2 cellular contexts compared by ENCODE assay signal in genomic region chr1:93677729-93678128, GRCh38.
TF ChIP-seq lines count a peak whose summit lies in the region.

No MANE protein-coding gene starts in this region.

TF ChIP-seq in SK-N-SH, 30 proteins besides CTCF, POLR2A, EP300 and RAD21 (continued from another document):
- TF ChIP-seq, protein P1, sequence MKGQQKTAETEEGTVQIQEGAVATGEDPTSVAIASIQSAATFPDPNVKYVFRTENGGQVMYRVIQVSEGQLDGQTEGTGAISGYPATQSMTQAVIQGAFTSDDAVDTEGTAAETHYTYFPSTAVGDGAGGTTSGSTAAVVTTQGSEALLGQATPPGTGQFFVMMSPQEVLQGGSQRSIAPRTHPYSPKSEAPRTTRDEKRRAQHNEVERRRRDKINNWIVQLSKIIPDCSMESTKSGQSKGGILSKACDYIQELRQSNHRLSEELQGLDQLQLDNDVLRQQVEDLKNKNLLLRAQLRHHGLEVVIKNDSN (IDR thresholded peaks at IDR 0.05; ENCODE audit: borderline replicate concordance, low read depth): no peak

TF ChIP-seq in SK-N-SH treated with all-trans-retinoic acid at 6 μM for 48 hours, 23 proteins besides CTCF, POLR2A, EP300 and RAD21 (continued from another document):
- no peak for TF ChIP-seq PATZ1 (CRISPR knock-in tag; IDR thresholded peaks at IDR 0.05; ENCODE audit: borderline replicate concordance)
- TF ChIP-seq BACH2 (CRISPR knock-in tag; IDR thresholded peaks at IDR 0.05; ENCODE audit: borderline replicate concordance): no peak
- TF ChIP-seq PPARA (CRISPR knock-in tag; IDR thresholded peaks at IDR 0.05; ENCODE audit: borderline replicate concordance): no peak
- TF ChIP-seq RARB (CRISPR knock-in tag; IDR thresholded peaks at IDR 0.05): no peak
- no peak for TF ChIP-seq ARNTL (CRISPR knock-in tag; IDR thresholded peaks at IDR 0.05; ENCODE audit: borderline replicate concordance, low read depth)
- no peak for TF ChIP-seq ESRRG (CRISPR knock-in tag; IDR thresholded peaks at IDR 0.05)
- TF ChIP-seq SNAI2 (CRISPR knock-in tag; IDR thresholded peaks at IDR 0.05): no peak
- TF ChIP-seq POU6F1 (CRISPR knock-in tag; IDR thresholded peaks at IDR 0.05; ENCODE audit: borderline replicate concordance, low read depth): no peak
- TF ChIP-seq ZNF70 (CRISPR knock-in tag; IDR thresholded peaks at IDR 0.05): no peak
- no peak for TF ChIP-seq CREB5 (CRISPR knock-in tag; IDR thresholded peaks at IDR 0.05; ENCODE audit: low read depth)
- TF ChIP-seq OSR1 (CRISPR knock-in tag; IDR thresholded peaks at IDR 0.05): no peak
- no peak for TF ChIP-seq GLIS3 (CRISPR knock-in tag; IDR thresholded peaks at IDR 0.05)
